Comparison of ENCODE assay signal across 20 cellular contexts in genomic region chr21:38852278-38852677, GRCh38. TPM values are rescaled to one million over a fixed set of nuclear protein-coding genes. Genes with fewer than 3 reads are reported as not detected.
DNase-seq lines count a peak whose midpoint lies in the region; ATAC-seq, FAIRE-seq and TF ChIP-seq lines count a peak whose summit lies in the region.
"Had no signal": no experiment of that assay in that cellular context is flagged by ENCODE, and none has a peak within 500 bp of the region (broad histone marks: within the 10 kb centered on the region; RNA-seq: fewer than 3 reads in every experiment).

No MANE protein-coding gene starts in this region.

- in situ Hi-C loops in HepG2 (cut with HindIII; ENCODE audit: extremely low pct_ligation_motif_present, low pct_unique_long_range_greater_than_20kb): no loop called here

- CTCF ChIA-PET in A549 (lab: Yijun Ruan, JAX): interaction anchor here (0.9 to 1.8 kb wide), 3 partner anchors 10 to 285 kb away, joined by 3 to 4 read pairs (median 3); no protein-coding TSS in a partner anchor
- CTCF ChIA-PET in PC-3 (lab: Charles Lee): no interaction called here
- CTCF ChIA-PET in HepG2 (lab: Yijun Ruan, JAX; ENCODE audit: low intra/inter-chr PET ratio, low total read pairs): no interaction called here

- no peak for ATAC-seq in A549
- peak; percentile 38 for ATAC-seq in PC-3
- no peak for ATAC-seq in HG03135 (IDR thresholded peaks at IDR 0.05; ENCODE audit: unreplicated experiment)
- no peak for ATAC-seq in HepG2
- no peak for ATAC-seq in HG03159 (IDR thresholded peaks at IDR 0.05; ENCODE audit: unreplicated experiment)
- ATAC-seq in HG02852 (IDR thresholded peaks at IDR 0.05; ENCODE audit: unreplicated experiment): no peak

- no peaks in the 10 kb centered on the region for H3K9me1 ChIP-seq in keratinocyte (ENCODE audit: control insufficient read depth, extremely low read depth, insufficient read depth, low read length)

- H3K27ac ChIP-seq in A549: peak overlapping the region; percentile 71 to 79
- H3K27ac ChIP-seq in PC-3 (ENCODE audit: low read length): no peak overlapping the region
- H3K27ac ChIP-seq in keratinocyte (ENCODE audit: control insufficient read depth, insufficient read depth, low read length): peak overlapping the region; percentile 45
- no peak overlapping the region for H3K27ac ChIP-seq in HepG2 (ENCODE audit: extremely low read length, insufficient read depth, low read length)
- H3K27ac ChIP-seq: GM23248 had no signal

- H4K20me1 ChIP-seq in PC-3 (ENCODE audit: low read length) (no peaks in the 10 kb centered on the region), keratinocyte (ENCODE audit: control insufficient read depth, extremely low read depth, insufficient read depth, low read length) (no peaks in the 10 kb centered on the region), HepG2 (ENCODE audit: insufficient read depth, low read length) (no peaks in the 10 kb centered on the region)

- H2AFZ ChIP-seq in PC-3 (ENCODE audit: low read length) (no peak overlapping the region), keratinocyte (ENCODE audit: control insufficient read depth, low read length) (no peak overlapping the region), HepG2 (ENCODE audit: low read length) (no peak overlapping the region)
- H2AFZ ChIP-seq: GM23248 had no signal

- BruUV-seq in PC-3 (replicated peaks; lab: Mats Ljungman, UMichigan) (no TSS peak), HepG2 (replicated peaks; lab: Mats Ljungman, UMichigan) (no TSS peak)

- H3K4me1 ChIP-seq in A549 (peaks cover 28% of the 10 kb centered on the region), PC-3 (ENCODE audit: insufficient read depth, low read length) (peaks cover 40% of the 10 kb centered on the region), keratinocyte (ENCODE audit: control insufficient read depth, extremely low read depth, insufficient read depth, low read length) (peaks cover 40% of the 10 kb centered on the region), HepG2 (ENCODE audit: insufficient read depth, low read length) (peaks cover 48% of the 10 kb centered on the region)

- H3K36me3 ChIP-seq in PC-3 (ENCODE audit: low read depth, low read length) (no peaks in the 10 kb centered on the region), keratinocyte (ENCODE audit: control insufficient read depth in 2 of 2, extremely low read depth in 1 of 2, insufficient read depth in 2 of 2, low read length in 2 of 2) (no peaks in the 10 kb centered on the region), HepG2 (replicated peaks in 1 of 2; ENCODE audit: control insufficient read depth in 1 of 2, insufficient read depth in 2 of 2, low read length in 2 of 2) (no peaks in the 10 kb centered on the region)

- POLR2A ChIA-PET in A549 (lab: Yijun Ruan, JAX): no interaction called here
- POLR2A ChIA-PET in PC-3 (lab: Charles Lee; ENCODE audit: unreplicated experiment): interaction anchor here (0.5 kb wide), 1 partner anchor 47 kb away, joined by 5 read pairs; the partner anchor contains the start of gene ETS2
- POLR2A ChIA-PET in HepG2 (lab: Yijun Ruan, JAX): interaction anchor here (1.4 kb wide), 1 partner anchor 113 kb away, joined by 4 read pairs; no protein-coding TSS in a partner anchor

- H3K4me2 ChIP-seq in A549 (no peak overlapping the region), PC-3 (ENCODE audit: low read length) (peak overlapping the region; percentile 25; the same call in 1 of the 2 replicates), keratinocyte (ENCODE audit: control insufficient read depth, extremely low read depth, insufficient read depth, low read depth, low read length) (no peak overlapping the region), HepG2 (ENCODE audit: low read depth, low read length) (no peak overlapping the region)

- TF ChIP-seq RAD21 in A549 (conservative IDR thresholded peaks at IDR 0.05 in 1 of 2, IDR thresholded peaks at IDR 0.05 in 1 of 2): no peak
- no peak for TF ChIP-seq RAD21 in HepG2 (CRISPR knock-in tag; IDR thresholded peaks at IDR 0.05)

- H3F3A ChIP-seq in PC-3 (ENCODE audit: low read length, unreplicated experiment): no peaks in the 10 kb centered on the region

- intact Hi-C loops in PC-3 (cut with micrococcal nuclease): no loop called here
- intact Hi-C loops in HepG2 (cut with micrococcal nuclease; ENCODE audit: unreplicated experiment): no loop called here

- no peak overlapping the region for H3K4me3 ChIP-seq in A549
- no peak overlapping the region for H3K4me3 ChIP-seq in PC-3 (ENCODE audit: low read length)
- H3K4me3 ChIP-seq in keratinocyte (ENCODE audit: control insufficient read depth in 2 of 3, extremely low read depth in 1 of 3, insufficient read depth in 2 of 3, low read depth in 1 of 3, low read length in 3 of 3): no peak overlapping the region
- H3K4me3 ChIP-seq in HepG2 (replicated peaks in 1 of 3; ENCODE audit: insufficient read depth in 1 of 3, low read depth in 2 of 3, low read length in 3 of 3): no peak overlapping the region
- H3K4me3 ChIP-seq: GM23248 had no signal

- 91% methylated on average over 3 of the region's 3 CpGs for WGBS in A549 (ENCODE audit: missing lambda C conversion rate)
- 72% methylated on average over 3 of the region's 3 CpGs for WGBS in HepG2 (ENCODE audit: low lambda C conversion rate)

- no peaks in the 10 kb centered on the region for H3K9me2 ChIP-seq in PC-3 (replicated peaks; ENCODE audit: low read length)

- no peak for TF ChIP-seq POLR2A in A549 (IDR thresholded peaks at IDR 0.05; ENCODE audit: low read length)
- no peak for TF ChIP-seq POLR2A in HepG2 (IDR thresholded peaks at IDR 0.05; ENCODE audit: insufficient read depth in 1 of 2, low read depth in 2 of 2, low read length in 2 of 2)

- TF ChIP-seq EP300 in A549 (IDR thresholded peaks at IDR 0.05) (no peak), HepG2 (IDR thresholded peaks at IDR 0.05; ENCODE audit: low read depth in 2 of 2, low read length in 2 of 2) (no peak), HepG2 (CRISPR knock-in tag; IDR thresholded peaks at IDR 0.05; ENCODE audit: borderline replicate concordance) (no peak)

- no peaks in the 10 kb centered on the region for H3K79me2 ChIP-seq in PC-3 (ENCODE audit: low read length)
- no peaks in the 10 kb centered on the region for H3K79me2 ChIP-seq in keratinocyte (ENCODE audit: control insufficient read depth, insufficient read depth, low read length)
- no peaks in the 10 kb centered on the region for H3K79me2 ChIP-seq in HepG2 (ENCODE audit: insufficient read depth, low read length)

- TF ChIP-seq CTCF in A549 (IDR thresholded peaks at IDR 0.05): no peak
- TF ChIP-seq CTCF in PC-3 (conservative IDR thresholded peaks at IDR 0.05; ENCODE audit: low read depth, low read length): no peak
- no peak for TF ChIP-seq CTCF in keratinocyte (optimal IDR thresholded peaks at IDR 0.05 in 1 of 3, IDR thresholded peaks at IDR 0.05 in 1 of 3, conservative IDR thresholded peaks at IDR 0.05 in 1 of 3; ENCODE audit: extremely low read depth in 1 of 3, insufficient read depth in 2 of 3, low read length in 3 of 3)
- TF ChIP-seq CTCF in HepG2 (CRISPR knock-in tag; IDR thresholded peaks at IDR 0.05): no peak

- no peak for FAIRE-seq in A549 (lab: Jason Lieb, UNC)
- peak; percentile 20 for FAIRE-seq in keratinocyte (lab: Jason Lieb, UNC)
- FAIRE-seq in HepG2 (lab: Jason Lieb, UNC): no peak
- FAIRE-seq: HTR-8/SVneo had no signal

- no peaks in the 10 kb centered on the region for H3K27me3 ChIP-seq in PC-3 (ENCODE audit: low read length)
- no peaks in the 10 kb centered on the region for H3K27me3 ChIP-seq in keratinocyte (ENCODE audit: control insufficient read depth, extremely low read depth, insufficient read depth, low read length)
- H3K27me3 ChIP-seq in HepG2 (ENCODE audit: control insufficient read depth in 1 of 2, insufficient read depth in 2 of 2, low read length in 2 of 2): no peaks in the 10 kb centered on the region

- H3K9ac ChIP-seq in PC-3 (ENCODE audit: low read length) (no peak overlapping the region; the same call in 1 of the 2 replicates), keratinocyte (ENCODE audit: control insufficient read depth, extremely low read depth, insufficient read depth, low read length) (no peak overlapping the region), HepG2 (ENCODE audit: insufficient read depth, low read depth, low read length) (no peak overlapping the region)
- H3K9ac ChIP-seq: GM23248 had no signal

- dilution Hi-C loops in keratinocyte (cut with MboI; ENCODE audit: extremely low pct_ligation_motif_present, low sequenced_read_pairs): no loop called here

- H3K9me3 ChIP-seq in A549: peaks cover 2% of the 10 kb centered on the region; the same call in 1 of the 3 replicates
- no peaks in the 10 kb centered on the region for H3K9me3 ChIP-seq in PC-3 (ENCODE audit: low read length)
- no peaks in the 10 kb centered on the region for H3K9me3 ChIP-seq in keratinocyte (ENCODE audit: control insufficient read depth, low read depth, low read length)
- H3K9me3 ChIP-seq in HepG2 (ENCODE audit: low read length): no peaks in the 10 kb centered on the region

- no peak for DNase-seq in A549 (ENCODE audit: low read depth in 1 of 2, low spot score in 1 of 2)
- DNase-seq in PC-3: peak; percentile 60
- peak; percentile 17 for DNase-seq in ecto neural progenitor cell (ENCODE audit: low spot score)
- DNase-seq in keratinocyte (ENCODE audit: low read depth, low spot score): no peak
- no peak for DNase-seq in HepG2 (ENCODE audit: low spot score)
- DNase-seq: AML-193; Calu3; CD4-positive, alpha-beta T cell; DMS79 treated with DMSO at 0.1 percent for 48 hours; GDM1; GM23248; NCI-H1092; NCI-H1694; NCI-H345; NCI-H69; NK-92 treated with Interleukin-12 subunit alpha and Interleukin-12 subunit beta, amount 100 ng/mL, for 24 hours had no signal

RNA-seq across cellular contexts. Expression of gene ETS2, which starts 46.5 kb away (rescaled TPM):
- polyA plus RNA-seq in A549 (2011; rRNA removed) (41.6 and 42.6 TPM in 2 replicates), A549 (2017; fragmentation: RNase III; extraction: RNeasy Plus Mini Kit Qiagen cat#74134 plus additional on column Dnase treatment) (45.5 to 48.0 TPM (median 46.1 TPM) in 3 replicates), keratinocyte (58.5 to 61.4 TPM (median 60.3 TPM) in 3 replicates), HepG2 (2011; rRNA removed) (64.4 and 71.4 TPM in 2 replicates)
- 35.1 and 45.9 TPM in 2 replicates for polyA plus RNA-seq in A549 (2012; cell fraction: cytosol; rRNA removed)
- 87.4 and 104 TPM in 2 replicates for polyA plus RNA-seq in A549 (2012; cell fraction: nucleus; rRNA removed)
- polyA minus RNA-seq in A549 (2011; rRNA and poly(A)+ RNA removed): 38.4 and 46.6 TPM in 2 replicates
- total RNA-seq in PC-3 (2014; rRNA removed) (127 and 146 TPM in 2 replicates), HepG2 (2016; rRNA removed; fragmentation: Illumina TruSeq; extraction: Trizol) (24.6 and 28.2 TPM in 2 replicates)
- 143 TPM for polyA plus RNA-seq in keratinocyte (2011; ENCODE audit: low read depth)
- 29.1 and 35.4 TPM in 2 replicates for polyA plus RNA-seq in keratinocyte (2011; cell fraction: cytosol; rRNA removed)
- polyA plus RNA-seq in keratinocyte (2011; cell fraction: nucleus; rRNA removed): 122 and 140 TPM in 2 replicates
- 37.3 and 92.4 TPM in 2 replicates for polyA plus RNA-seq in keratinocyte (2012; ENCODE audit: low replicate concordance)
- polyA minus RNA-seq in keratinocyte: 46.3 to 57.2 TPM (median 49.1 TPM) in 3 replicates
- polyA minus RNA-seq in keratinocyte (2011; cell fraction: cytosol; rRNA and poly(A)+ RNA removed): 34.7 TPM
- 70.5 and 112 TPM in 2 replicates for polyA minus RNA-seq in keratinocyte (2011; cell fraction: nucleus; rRNA and poly(A)+ RNA removed)
- total RNA-seq in HepG2 (2016; cell fraction: cytosol; rRNA removed; fragmentation: Illumina TruSeq; extraction: Trizol; ENCODE audit: low read depth): 3.8 and 4.0 TPM in 2 replicates
- 23.9 and 25.8 TPM in 2 replicates for total RNA-seq in HepG2 (2016; cell fraction: insoluble cytoplasmic fraction; rRNA removed; fragmentation: Illumina TruSeq; extraction: Trizol)
- 12.7 and 13.7 TPM in 2 replicates for total RNA-seq in HepG2 (2016; cell fraction: membrane; rRNA removed; fragmentation: Illumina TruSeq; extraction: Trizol)
- 18.7 and 22.0 TPM in 2 replicates for total RNA-seq in HepG2 (2016; cell fraction: nucleus; rRNA removed; fragmentation: Illumina TruSeq; extraction: Trizol)
- polyA plus RNA-seq in HepG2 (2011; cell fraction: cytosol; rRNA removed): 35.2 and 41.5 TPM in 2 replicates
- polyA plus RNA-seq in HepG2 (2011; cell fraction: nucleus; rRNA removed): 84.4 and 87.5 TPM in 2 replicates
- polyA plus RNA-seq in HepG2 (2012): 88.7 and 93.9 TPM in 2 replicates
- 4.9 and 5.3 TPM in 2 replicates for polyA plus RNA-seq in HepG2 (2016; cell fraction: cytosol; fragmentation: Illumina TruSeq; extraction: Trizol; ENCODE audit: low read depth)
- polyA plus RNA-seq in HepG2 (2016; cell fraction: insoluble cytoplasmic fraction; fragmentation: Illumina TruSeq; extraction: Trizol; ENCODE audit: low read depth): 32.4 and 34.7 TPM in 2 replicates
- 11.1 and 13.2 TPM in 2 replicates for polyA plus RNA-seq in HepG2 (2016; cell fraction: membrane; fragmentation: Illumina TruSeq; extraction: Trizol; ENCODE audit: low read depth)
- 37.6 and 39.9 TPM in 2 replicates for polyA plus RNA-seq in HepG2 (2016; cell fraction: nucleus; fragmentation: Illumina TruSeq; extraction: Trizol; ENCODE audit: insufficient read depth, low read depth)
- 29.2 and 54.2 TPM in 2 replicates for polyA minus RNA-seq in HepG2 (2011; rRNA and poly(A)+ RNA removed; ENCODE audit: low replicate concordance)
- 54.7 and 59.7 TPM in 2 replicates for polyA minus RNA-seq in HepG2 (2011; cell fraction: cytosol; rRNA and poly(A)+ RNA removed)
- polyA minus RNA-seq in HepG2 (2011; cell fraction: nucleus; rRNA and poly(A)+ RNA removed): 39.1 and 52.8 TPM in 2 replicates

Comparison
In these comparisons a context has a peak if more than half of its experiments do, and no peak if none do; other contexts are left out.
1. DNase-seq: peak in PC-3 (single experiment) and ecto neural progenitor cell (single experiment); none in A549 (0 of 2), keratinocyte (single experiment) and HepG2 (single experiment).
2. H3K27ac ChIP-seq: peak in A549 (2 of 2) and keratinocyte (single experiment); none in PC-3 (single experiment) and HepG2 (single experiment).